In the genomic region with DNA sequence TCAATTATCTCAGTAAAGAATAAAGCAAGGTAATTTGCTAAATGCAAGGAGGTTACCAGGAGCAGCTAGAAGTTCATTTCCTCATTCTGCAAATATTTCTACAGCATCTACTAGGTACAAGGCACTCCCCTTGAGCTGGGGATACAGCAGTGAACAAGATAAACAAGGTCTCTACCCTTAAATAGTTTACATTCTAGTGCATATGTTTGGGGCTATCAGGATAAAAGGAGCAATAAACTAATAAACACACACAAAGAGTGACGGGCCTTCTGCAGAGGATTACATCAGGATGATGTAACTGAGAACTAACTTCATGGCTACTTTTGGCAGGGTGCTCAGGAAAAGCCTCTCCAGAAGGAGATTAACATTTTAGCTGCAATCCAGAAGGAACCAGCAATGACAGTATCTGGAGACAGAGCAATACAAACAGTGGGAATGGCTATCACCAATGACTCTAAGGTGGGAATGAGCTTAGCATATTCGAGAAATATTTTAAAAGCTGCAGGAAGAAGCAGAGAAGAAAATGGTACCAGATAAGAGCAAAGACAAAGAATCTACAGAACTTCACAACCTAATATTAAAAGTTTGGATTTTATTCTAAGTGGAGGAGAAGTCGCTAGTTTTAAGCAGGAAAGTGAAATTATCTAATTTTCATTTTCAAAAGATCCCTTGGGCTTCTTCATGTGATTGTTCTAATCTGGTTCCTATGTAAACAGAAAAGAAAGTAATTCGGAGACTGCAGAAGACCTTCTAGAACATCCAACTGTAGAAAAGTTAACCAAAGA, we compare ENCODE assay signal across 9 cellular contexts. TPM values are rescaled to one million over a fixed set of nuclear protein-coding genes. Genes with fewer than 3 reads are reported as not detected.
DNase-seq lines count a peak whose midpoint lies in the region; ATAC-seq and TF ChIP-seq lines count a peak whose summit lies in the region.
"Had no signal": no experiment of that assay in that cellular context is flagged by ENCODE, and none has a peak within 500 bp of the region (broad histone marks: within the 10 kb centered on the region; RNA-seq: fewer than 3 reads in every experiment).

No MANE protein-coding gene starts in this region.

- H3K9me3 ChIP-seq in Caco-2 (no peaks in the 10 kb centered on the region), neural progenitor cell (ENCODE audit: low read depth) (no peaks in the 10 kb centered on the region)
- H3K9me3 ChIP-seq: Peyer's patch had no signal

- H3F3A ChIP-seq in neural progenitor cell (ENCODE audit: low read depth): peaks cover 15% of the 10 kb centered on the region

- H3K4me2 ChIP-seq in neural progenitor cell: peak overlapping the region; percentile 12

- H3K36me3 Mint-ChIP-seq in Caco-2 (ENCODE audit: insufficient read depth, unreplicated experiment): peaks cover 38% of the 10 kb centered on the region
- H3K36me3 Mint-ChIP-seq in neural progenitor cell: peaks cover 28% of the 10 kb centered on the region

- DNase-seq in Caco-2 (peak; percentile 50 to 71), LHCN-M2 (ENCODE audit: low read depth) (peak; percentile 25), epithelial cell of prostate (ENCODE audit: low read depth, low spot score) (no peak), neural progenitor cell (ENCODE audit: low spot score) (no peak), substantia nigra (lab: John Stamatoyannopoulos, UW) (no peak), NCI-H524 treated with DMSO at 0.1 percent for 48 hours (lab: John Stamatoyannopoulos, UW) (no peak), superior temporal gyrus (ENCODE audit: extremely low spot score) (no peak)
- DNase-seq: Peyer's patch had no signal

- CTCF ChIA-PET in Caco-2 (lab: Charles Lee): interaction anchor here (1.1 to 1.3 kb wide), 4 partner anchors 18 to 173 kb away, joined by 3 to 4 read pairs (median 4); partner anchors contain the start of gene TP53BP2

- H3K4me1 ChIP-seq in Caco-2 (peaks cover 51% of the 10 kb centered on the region), neural progenitor cell (peaks cover 26% of the 10 kb centered on the region)
- H3K4me1 ChIP-seq: Peyer's patch had no signal

- no peak overlapping the region for H3K9ac ChIP-seq in neural progenitor cell

- H3K36me3 ChIP-seq in Caco-2 (ENCODE audit: control insufficient read depth, insufficient read depth, low read length): no peaks in the 10 kb centered on the region
- H3K36me3 ChIP-seq in neural progenitor cell: peaks cover 15% of the 10 kb centered on the region

- H3K27ac Mint-ChIP-seq in Caco-2 (ENCODE audit: unreplicated experiment) (peak overlapping the region; percentile 93), neural progenitor cell (no peak overlapping the region)

- H3K4me3 Mint-ChIP-seq in Caco-2 (ENCODE audit: unreplicated experiment): peak overlapping the region; percentile 56
- H3K4me3 Mint-ChIP-seq in neural progenitor cell: no peak overlapping the region

- H3K27me3 ChIP-seq in Caco-2 (replicated peaks; ENCODE audit: control insufficient read depth, insufficient read depth, low read length) (no peaks in the 10 kb centered on the region), neural progenitor cell (no peaks in the 10 kb centered on the region)
- H3K27me3 ChIP-seq: Peyer's patch had no signal

- H3K9me3 Mint-ChIP-seq in Caco-2 (ENCODE audit: unreplicated experiment): no peaks in the 10 kb centered on the region
- H3K9me3 Mint-ChIP-seq in neural progenitor cell: no peaks in the 10 kb centered on the region

- peaks cover 98% of the 10 kb centered on the region for H3K79me2 ChIP-seq in neural progenitor cell (ENCODE audit: low read depth)

- no peak overlapping the region for H2AFZ ChIP-seq in neural progenitor cell (replicated peaks)

- H3K4me3 ChIP-seq in Caco-2 (ENCODE audit: low read depth, low read length) (no peak overlapping the region), neural progenitor cell (no peak overlapping the region)
- H3K4me3 ChIP-seq: Peyer's patch had no signal

- no peak for TF ChIP-seq CTCF in Caco-2 (IDR thresholded peaks at IDR 0.05; ENCODE audit: insufficient read depth in 1 of 2, low read depth in 1 of 2, low read length in 1 of 2, severe bottlenecking in 1 of 2, unreplicated experiment in 1 of 2)
- no peak for TF ChIP-seq CTCF in neural progenitor cell (IDR thresholded peaks at IDR 0.05)

- H3K27me3 Mint-ChIP-seq in Caco-2 (ENCODE audit: insufficient read depth, unreplicated experiment) (no peaks in the 10 kb centered on the region), neural progenitor cell (ENCODE audit: insufficient read depth, low read depth) (peaks cover 2% of the 10 kb centered on the region)

- H3K4me1 Mint-ChIP-seq in Caco-2 (ENCODE audit: low read depth, unreplicated experiment) (peaks cover 52% of the 10 kb centered on the region), neural progenitor cell (peaks cover 26% of the 10 kb centered on the region)

- ATAC-seq in HG02610 (IDR thresholded peaks at IDR 0.05; ENCODE audit: unreplicated experiment): no peak

- H4K20me1 ChIP-seq in neural progenitor cell (ENCODE audit: low read depth): peaks cover 73% of the 10 kb centered on the region

- POLR2A ChIA-PET in Caco-2 (lab: Charles Lee): interaction anchor here (0.5 to 1.1 kb wide), 2 partner anchors 21 to 26 kb away, joined by 6 read pairs; partner anchors contain the start of gene TP53BP2

- H3K27ac ChIP-seq in epithelial cell of prostate (peak overlapping the region; percentile 39), neural progenitor cell (peak overlapping the region; percentile 70), substantia nigra (ENCODE audit: low read depth, low read length, poor library complexity, severe bottlenecking) (no peak overlapping the region)
- H3K27ac ChIP-seq: Peyer's patch had no signal

- intact Hi-C loops in Caco-2 (cut with micrococcal nuclease; ENCODE audit: unreplicated experiment): loop anchor here (1.0 kb wide), 2 partner anchors 26 to 101 kb away; no protein-coding TSS in a partner anchor

- TSS peak; percentile 82 for BruUV-seq in Caco-2 (replicated peaks; lab: Mats Ljungman, UMichigan)

RNA-seq across cellular contexts. Expression of gene TP53BP2, which starts 25.8 kb away (rescaled TPM):
- total RNA-seq in Caco-2 (2022): 49.6 and 51.2 TPM in 2 replicates
- total RNA-seq in LHCN-M2 (2014; rRNA removed): 28.5 and 35.1 TPM in 2 replicates
- 10.2 TPM for polyA plus RNA-seq in LHCN-M2 (2012)
- 52.6 and 56.3 TPM in 2 replicates for total RNA-seq in neural progenitor cell (ENCODE audit: low replicate concordance)

Comparison
In these comparisons a context has a peak if more than half of its experiments do, and no peak if none do; other contexts are left out.
1. DNase-seq: peak in Caco-2 (2 of 2) and LHCN-M2 (single experiment); none in epithelial cell of prostate (single experiment), neural progenitor cell (single experiment), substantia nigra (0 of 49), NCI-H524 treated with DMSO at 0.1 percent for 48 hours (single experiment) and superior temporal gyrus (single experiment).